Comparison of ENCODE assay signal across 8 cellular contexts in the genomic region with DNA sequence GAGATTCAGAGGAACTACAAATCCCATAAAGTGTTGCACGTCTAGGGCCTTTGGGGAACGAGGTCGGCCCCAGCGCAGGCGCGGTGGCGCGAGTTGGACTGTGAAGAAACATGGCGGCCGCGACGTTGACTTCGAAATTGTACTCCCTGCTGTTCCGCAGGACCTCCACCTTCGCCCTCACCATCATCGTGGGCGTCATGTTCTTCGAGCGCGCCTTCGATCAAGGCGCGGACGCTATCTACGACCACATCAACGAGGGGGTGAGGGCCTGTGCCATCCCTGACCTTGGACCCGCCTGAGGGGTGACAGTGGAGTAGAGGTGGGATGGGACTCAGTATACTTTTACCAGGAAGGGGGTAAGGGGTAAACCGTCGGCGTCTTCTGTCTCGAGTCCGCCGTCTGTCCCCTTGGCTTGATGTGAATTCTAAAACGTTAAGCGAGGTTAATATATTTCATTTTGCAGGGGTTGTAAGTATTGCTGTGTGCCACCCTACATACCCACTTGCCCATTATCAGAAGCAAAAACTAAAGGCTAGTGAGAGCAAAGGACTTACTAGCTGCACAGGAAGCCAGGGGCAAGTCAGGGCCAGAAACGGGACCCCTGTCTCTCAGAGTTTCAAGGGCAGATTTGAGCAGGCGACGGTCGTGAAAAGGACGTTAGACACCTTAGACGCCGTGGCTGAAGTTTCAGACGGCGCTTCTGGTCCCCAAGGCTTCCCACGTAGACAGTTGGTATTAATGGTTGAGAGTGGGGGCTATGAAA. TPM values are rescaled to one million over a fixed set of nuclear protein-coding genes. Genes with fewer than 3 reads are reported as not detected.
A peak's percentile ranks its signal among the peaks of the same experiment; 100 is the strongest.
DNase-seq lines count a peak whose midpoint lies in the region; ATAC-seq and TF ChIP-seq lines count a peak whose summit lies in the region.

A gene (plus strand): TSS at position 81 of the 763 bp plus-strand sequence. CDS start 30 bp downstream, at position 111.

- H3K27me3 ChIP-seq in adipocyte (replicated peaks; ENCODE audit: control insufficient read depth, insufficient read depth, low read length) (no peaks in the 10 kb centered on the region), heart right ventricle (no peaks in the 10 kb centered on the region)

- CTCF ChIA-PET in GM10248 (lab: Yijun Ruan, JAX) = interaction anchor here (1.6 to 1.8 kb wide), 2 partner anchors 12 to 238 kb away, joined by 4 to 7 read pairs; no protein-coding TSS in a partner anchor

- peak within 1 kb of the TSS; percentile 89 to 97 (median 94) for H3K27ac ChIP-seq in heart right ventricle

- DNase-seq in GM10248 (ENCODE audit: extremely low spot score) (peak; percentile 95), NCI-H1105 (lab: John Stamatoyannopoulos, UW) (peak; percentile 82), T follicular helper cell (ENCODE audit: low read depth) (peak; percentile 86), adipocyte (ENCODE audit: low read depth) (peak; percentile 96), heart right ventricle (peak; percentile 92 to 94), posterior cingulate gyrus (peak; percentile 87 to 99 (median 94)), type B pancreatic cell (ENCODE audit: extremely low spot score, unreplicated experiment) (peak; percentile 92)

- ATAC-seq in HG02588 (IDR thresholded peaks at IDR 0.05; ENCODE audit: unreplicated experiment) (peak; percentile 62), heart right ventricle (peak; percentile 89 to 97 (median 92))

- H3K27ac Mint-ChIP-seq in type B pancreatic cell = peak within 1 kb of the TSS; percentile 96

- peaks cover 4% of the 10 kb centered on the region for H3K9me3 Mint-ChIP-seq in type B pancreatic cell

- WGBS in heart right ventricle, 2 donors = 0 to 12% methylated on average over 45 of the region's 45 CpGs

- H3K4me1 ChIP-seq in adipocyte (ENCODE audit: control insufficient read depth, insufficient read depth, low read length) (peaks cover 16% of the 10 kb centered on the region), heart right ventricle (peaks cover 6 to 45% (median 31%) of the 10 kb centered on the region in 9 donors)

- no peak for TF ChIP-seq CTCF in GM10248 (IDR thresholded peaks at IDR 0.05; ENCODE audit: control extremely low read depth, extremely low read depth, low read depth, missing control alignments)
- TF ChIP-seq CTCF in heart right ventricle (IDR thresholded peaks at IDR 0.05) = no peak
- TF ChIP-seq CTCF in type B pancreatic cell (conservative IDR thresholded peaks at IDR 0.05) = no peak

- peaks cover 20% of the 10 kb centered on the region for H3K36me3 ChIP-seq in adipocyte (ENCODE audit: control insufficient read depth, insufficient read depth, low read length, severe bottlenecking)
- H3K36me3 ChIP-seq in heart right ventricle = peaks cover 0 to 32% (median 20%) of the 10 kb centered on the region in 9 donors

- H3K4me1 Mint-ChIP-seq in type B pancreatic cell (ENCODE audit: unreplicated experiment) = peaks cover 14% of the 10 kb centered on the region

- no peaks in the 10 kb centered on the region for H3K27me3 Mint-ChIP-seq in type B pancreatic cell

- POLR2A ChIA-PET in GM10248 (lab: Yijun Ruan, JAX) = no interaction called here

- H3K4me3 ChIP-seq in adipocyte (ENCODE audit: low read length) = peak within 1 kb of the TSS; percentile 98
- peak within 1 kb of the TSS; percentile 54 to 97 (median 86) for H3K4me3 ChIP-seq in heart right ventricle

- peak within 1 kb of the TSS; percentile 100 for H3K4me3 Mint-ChIP-seq in type B pancreatic cell

- intact Hi-C loops in heart right ventricle (cut with DNase I) (loop anchor here in 4 of 10 donors (5.0 to 10.0 kb wide), 5 partner anchors 60 to 240 kb away; a partner anchor contains a TSS), posterior cingulate gyrus (cut with DNase I) (loop anchor here (5.0 kb wide), 1 partner anchor 75 kb away; no protein-coding TSS in a partner anchor)

- H3K9ac ChIP-seq in adipocyte (ENCODE audit: low read length) = peak within 1 kb of the TSS; percentile 99

- no peaks in the 10 kb centered on the region for H3K9me3 ChIP-seq in adipocyte (ENCODE audit: control insufficient read depth, low read length)
- no peaks in the 10 kb centered on the region for H3K9me3 ChIP-seq in heart right ventricle

- peaks cover 23% of the 10 kb centered on the region for H3K36me3 Mint-ChIP-seq in type B pancreatic cell

RNA-seq across cellular contexts. Expression of the gene that starts here (rescaled TPM):
- total RNA-seq in heart right ventricle = 100 to 1,000 TPM; 296 to 412 (median 358) TPM
- polyA plus RNA-seq in heart right ventricle = 100 to 1,000 TPM; 614 to 963 TPM
- 137 and 155 TPM in 2 replicates for total RNA-seq in type B pancreatic cell (ENCODE audit: low replicate concordance)

Comparison
In these comparisons a context has a peak if more than half of its experiments do, and no peak if none do; other contexts are left out.
1. Peak in every context shown above with its lines: DNase-seq, ATAC-seq, H3K4me3 ChIP-seq and H3K27ac ChIP-seq.